Comparison of ENCODE assay signal across 30 cellular contexts in genomic region chr15:25936004-25936403, GRCh38.
"Had no signal": no experiment of that assay in that cellular context is flagged by ENCODE, and none has a peak within 500 bp of the region (broad histone marks: within the 10 kb centered on the region; RNA-seq: fewer than 3 reads in every experiment).

No MANE protein-coding gene starts in this region.

- H3K27me3 ChIP-seq: ascending aorta, breast epithelium, cardiac muscle cell, colonic mucosa, gastrocnemius medialis, hepatocyte had no signal

- H3K79me2 ChIP-seq: hepatocyte had no signal

- H3K27ac Mint-ChIP-seq: activated CD4-positive, alpha-beta memory T cell treated with anti-CD3 and anti-CD28 coated beads, Interleukin-2, amount 10 ng/mL, durations not matched to agents 7 days and 5 days; activated CD4-positive, alpha-beta T cell treated with anti-CD3 and anti-CD28 coated beads for 36 hours; activated CD4-positive, alpha-beta T cell treated with anti-CD3 and anti-CD28 coated beads, Interleukin-2, amount 10 ng/mL, durations not matched to agents 24 days and 14 days; activated naive CD4-positive, alpha-beta T cell treated with anti-CD3 and anti-CD28 coated beads, Interleukin-2, amount 10 ng/mL, durations not matched to agents 7 days and 5 days; activated naive CD4-positive, alpha-beta T cell treated with anti-CD3 and anti-CD28 coated beads, Interleukin-2, amount 50 U/mL, for 72 hours; activated naive CD8-positive, alpha-beta T cell treated with anti-CD3 and anti-CD28 coated beads, Interleukin-2, amount 10 ng/mL, durations not matched to agents 7 days and 5 days; activated T-cell treated with anti-CD3 and anti-CD28 coated beads, Interleukin-2, amount 50 U/mL, for 24 hours; activated T-cell treated with anti-CD3 and anti-CD28 coated beads, Interleukin-2, amount 50 U/mL, for 72 hours; brain; T-helper 17 cell; T-helper 2 cell treated with Interferon-gamma antibody and Interleukin-4, amounts not matched to agents 5 μg/mL and 100 μg/mL, for 36 hours had no signal

- H3K4me3 Mint-ChIP-seq: activated CD4-positive, alpha-beta memory T cell treated with anti-CD3 and anti-CD28 coated beads, Interleukin-2, amount 10 ng/mL, durations not matched to agents 7 days and 5 days; activated CD4-positive, alpha-beta T cell treated with anti-CD3 and anti-CD28 coated beads for 36 hours; activated CD4-positive, alpha-beta T cell treated with anti-CD3 and anti-CD28 coated beads, Interleukin-2, amount 10 ng/mL, durations not matched to agents 24 days and 14 days; activated naive CD4-positive, alpha-beta T cell treated with anti-CD3 and anti-CD28 coated beads, Interleukin-2, amount 10 ng/mL, durations not matched to agents 7 days and 5 days; activated naive CD8-positive, alpha-beta T cell treated with anti-CD3 and anti-CD28 coated beads, Interleukin-2, amount 10 ng/mL, durations not matched to agents 7 days and 5 days; activated T-cell treated with anti-CD3 and anti-CD28 coated beads, Interleukin-2, amount 50 U/mL, for 24 hours; activated T-cell treated with anti-CD3 and anti-CD28 coated beads, Interleukin-2, amount 50 U/mL, for 72 hours; brain; T-helper 17 cell; T-helper 2 cell treated with Interferon-gamma antibody and Interleukin-4, amounts not matched to agents 5 μg/mL and 100 μg/mL, for 36 hours had no signal

- H3K36me3 Mint-ChIP-seq: activated naive CD4-positive, alpha-beta T cell treated with anti-CD3 and anti-CD28 coated beads, Interleukin-2, amount 10 ng/mL, durations not matched to agents 7 days and 5 days; activated naive CD4-positive, alpha-beta T cell treated with anti-CD3 and anti-CD28 coated beads, Interleukin-2, amount 50 U/mL, for 72 hours; activated naive CD8-positive, alpha-beta T cell treated with anti-CD3 and anti-CD28 coated beads, Interleukin-2, amount 10 ng/mL, durations not matched to agents 7 days and 5 days; brain had no signal

- H3K4me1 ChIP-seq: breast epithelium, colonic mucosa, gastrocnemius medialis had no signal

- DNase-seq: activated CD4-positive, alpha-beta memory T cell treated with anti-CD3 and anti-CD28 coated beads, Interleukin-2, amount 10 ng/mL, durations not matched to agents 7 days and 5 days; activated CD4-positive, alpha-beta T cell treated with anti-CD3 and anti-CD28 coated beads for 36 hours; activated CD4-positive, CD25-positive, alpha-beta regulatory T cell; activated CD4-positive, CD25-positive, alpha-beta regulatory T cell treated with anti-CD3 and anti-CD28 coated beads, Interleukin-2, amount 50 U/mL, for 72 hours; activated CD8-positive, alpha-beta memory T cell treated with anti-CD3 and anti-CD28 coated beads, Interleukin-2, amount 50 U/mL, for 48 hours; activated gamma-delta T cell; activated naive CD4-positive, alpha-beta T cell; activated naive CD4-positive, alpha-beta T cell treated with anti-CD3 and anti-CD28 coated beads, Interleukin-2, amount 10 ng/mL, durations not matched to agents 7 days and 5 days; activated naive CD8-positive, alpha-beta T cell treated with anti-CD3 and anti-CD28 coated beads, Interleukin-2, amount 10 ng/mL, durations not matched to agents 7 days and 5 days; activated T-cell treated with anti-CD3 and anti-CD28 coated beads for 4 hours; activated T-cell treated with anti-CD3 and anti-CD28 coated beads, Interleukin-2, amount 50 U/mL, for 24 hours; activated T-cell treated with anti-CD3 and anti-CD28 coated beads, Interleukin-2, amount 50 U/mL, for 72 hours; central memory CD4-positive, alpha-beta T cell; cerebellar nuclear complex; colonic mucosa; effector CD8-positive, alpha-beta T cell; esophagus squamous epithelium; foreskin fibroblast; gastrocnemius medialis; heart right ventricle; T-helper 17 cell had no signal

- H3K27ac ChIP-seq: ascending aorta, breast epithelium, cardiac muscle cell, colonic mucosa, epithelial cell of prostate, esophagus squamous epithelium, gastrocnemius medialis, heart right ventricle, hepatocyte had no signal

- H3K4me3 ChIP-seq: ascending aorta, breast epithelium, cardiac muscle cell, colonic mucosa, esophagus squamous epithelium, gastrocnemius medialis, heart right ventricle, hepatocyte had no signal

- ATAC-seq: activated CD4-positive, alpha-beta T cell treated with anti-CD3 and anti-CD28 coated beads for 36 hours; activated naive CD4-positive, alpha-beta T cell treated with anti-CD3 and anti-CD28 coated beads, Interleukin-2, amount 50 U/mL, for 72 hours; activated T-cell treated with anti-CD3 and anti-CD28 coated beads, Interleukin-2, amount 50 U/mL, for 72 hours; gastrocnemius medialis; heart right ventricle; T-helper 17 cell had no signal

- H3K4me2 ChIP-seq: hepatocyte had no signal

- H3K36me3 ChIP-seq: ascending aorta, breast epithelium, cardiac muscle cell, colonic mucosa, esophagus squamous epithelium, gastrocnemius medialis, heart right ventricle had no signal

- H3K27me3 Mint-ChIP-seq: activated CD4-positive, alpha-beta T cell treated with anti-CD3 and anti-CD28 coated beads for 36 hours; brain had no signal

- H2AFZ ChIP-seq: hepatocyte had no signal

- H3K9me3 ChIP-seq: ascending aorta, breast epithelium, colonic mucosa, esophagus squamous epithelium, gastrocnemius medialis had no signal

- H3K9me3 Mint-ChIP-seq: activated CD4-positive, alpha-beta memory T cell treated with anti-CD3 and anti-CD28 coated beads, Interleukin-2, amount 10 ng/mL, durations not matched to agents 7 days and 5 days; activated CD4-positive, alpha-beta T cell treated with anti-CD3 and anti-CD28 coated beads, Interleukin-2, amount 10 ng/mL, durations not matched to agents 24 days and 14 days; activated naive CD4-positive, alpha-beta T cell treated with anti-CD3 and anti-CD28 coated beads, Interleukin-2, amount 10 ng/mL, durations not matched to agents 7 days and 5 days; activated naive CD4-positive, alpha-beta T cell treated with anti-CD3 and anti-CD28 coated beads, Interleukin-2, amount 50 U/mL, for 72 hours; activated naive CD8-positive, alpha-beta T cell treated with anti-CD3 and anti-CD28 coated beads, Interleukin-2, amount 10 ng/mL, durations not matched to agents 7 days and 5 days; activated T-cell treated with anti-CD3 and anti-CD28 coated beads, Interleukin-2, amount 50 U/mL, for 24 hours; activated T-cell treated with anti-CD3 and anti-CD28 coated beads, Interleukin-2, amount 50 U/mL, for 72 hours; T-helper 2 cell treated with Interferon-gamma antibody and Interleukin-4, amounts not matched to agents 5 μg/mL and 100 μg/mL, for 36 hours had no signal
